In genomic region chr3:129101370-129102138, GRCh38 we compare ENCODE assay signal across 22 cellular contexts. TPM values are rescaled to one million over a fixed set of nuclear protein-coding genes. Genes with fewer than 3 reads are reported as not detected.
DNase-seq lines count a peak whose midpoint lies in the region; ATAC-seq, FAIRE-seq and TF ChIP-seq lines count a peak whose summit lies in the region.
"Had no signal": no experiment of that assay in that cellular context is flagged by ENCODE, and none has a peak within 500 bp of the region (broad histone marks: within the 10 kb centered on the region; RNA-seq: fewer than 3 reads in every experiment).

No MANE protein-coding gene starts in this region.

- BruUV-seq in A673 (replicated peaks; lab: Mats Ljungman, UMichigan) = no TSS peak

- POLR2A ChIA-PET in A673 (lab: Charles Lee; ENCODE audit: low non-redundant PET) = interaction anchor here (0.6 kb wide), 1 partner anchor 21 kb away, joined by 4 read pairs; no protein-coding TSS in a partner anchor

- H3K27me3 ChIP-seq in left ventricle myocardium inferior (ENCODE audit: low read depth) (no peaks in the 10 kb centered on the region), A673 (replicated peaks; ENCODE audit: insufficient read depth, low read depth, low read length, poor library complexity) (no peaks in the 10 kb centered on the region)
- H3K27me3 ChIP-seq: Peyer's patch, spleen, stomach, uterus had no signal

- peaks cover 34% of the 10 kb centered on the region for H3K36me3 Mint-ChIP-seq in activated naive CD4-positive, alpha-beta T cell treated with anti-CD3 and anti-CD28 coated beads, Interleukin-2, amount 10 ng/mL, durations not matched to agents 7 days and 5 days
- peaks cover 11 to 36% of the 10 kb centered on the region in 2 donors for H3K36me3 Mint-ChIP-seq in activated naive CD4-positive, alpha-beta T cell treated with anti-CD3 and anti-CD28 coated beads, Interleukin-2, amount 50 U/mL, for 72 hours

- peaks cover 49% of the 10 kb centered on the region for H3K4me1 Mint-ChIP-seq in activated naive CD4-positive, alpha-beta T cell treated with anti-CD3 and anti-CD28 coated beads, Interleukin-2, amount 10 ng/mL, durations not matched to agents 7 days and 5 days
- H3K4me1 Mint-ChIP-seq in stimulated activated naive CD8-positive, alpha-beta T cell treated with anti-CD3 and anti-CD28 coated beads, Interleukin-15, amount 100 ng/mL, for 72 hours = peaks cover 93% of the 10 kb centered on the region
- H3K4me1 Mint-ChIP-seq: IgD-negative memory B cell had no signal

- intact Hi-C loops in left ventricle myocardium inferior (cut with micrococcal nuclease) (no loop called here), A673 (cut with micrococcal nuclease; ENCODE audit: unreplicated experiment) (no loop called here)

- TF ChIP-seq CTCF in left ventricle myocardium inferior (IDR thresholded peaks at IDR 0.05; ENCODE audit: borderline replicate concordance) (no peak), A673 (conservative IDR thresholded peaks at IDR 0.05; ENCODE audit: low read depth, low read length) (no peak)

- H3K4me3 ChIP-seq in left ventricle myocardium inferior (no peak overlapping the region), A673 (ENCODE audit: low read depth, low read length, poor library complexity, severe bottlenecking) (no peak overlapping the region)
- H3K4me3 ChIP-seq: Peyer's patch, spleen, stomach, uterus had no signal

- H3K4me1 ChIP-seq in left ventricle myocardium inferior (peaks cover 25% of the 10 kb centered on the region), A673 (ENCODE audit: insufficient read depth, low read length, poor library complexity, severe bottlenecking) (no peaks in the 10 kb centered on the region)
- H3K4me1 ChIP-seq: parathyroid adenoma, Peyer's patch, uterus had no signal

- peak overlapping the region; percentile 38 for H3K27ac ChIP-seq in left ventricle myocardium inferior (replicated peaks)
- no peak overlapping the region for H3K27ac ChIP-seq in A673 (ENCODE audit: low read depth, low read length, poor library complexity, severe bottlenecking)
- H3K27ac ChIP-seq: parathyroid adenoma, Peyer's patch, spleen, stomach, uterus, VCaP had no signal

- H3K27me3 Mint-ChIP-seq in activated naive CD4-positive, alpha-beta T cell treated with anti-CD3 and anti-CD28 coated beads, Interleukin-2, amount 10 ng/mL, durations not matched to agents 7 days and 5 days = no peaks in the 10 kb centered on the region
- H3K27me3 Mint-ChIP-seq in stimulated activated naive CD8-positive, alpha-beta T cell treated with anti-CD3 and anti-CD28 coated beads, Interleukin-15, amount 100 ng/mL, for 72 hours = no peaks in the 10 kb centered on the region
- H3K27me3 Mint-ChIP-seq: dendritic cell treated with granulocyte-macrophage colony-stimulating factor and Interleukin-4, amounts not matched to agents 40 ng/mL and 50 ng/mL, for 4 days; IgD-negative memory B cell had no signal

- H3K9me3 ChIP-seq in left ventricle myocardium inferior (replicated peaks) (no peaks in the 10 kb centered on the region), A673 (ENCODE audit: low read depth, low read length, poor library complexity, severe bottlenecking) (no peaks in the 10 kb centered on the region)
- H3K9me3 ChIP-seq: Peyer's patch, spleen, stomach, uterus had no signal

- H3K4me3 Mint-ChIP-seq in activated naive CD4-positive, alpha-beta T cell treated with anti-CD3 and anti-CD28 coated beads, Interleukin-2, amount 10 ng/mL, durations not matched to agents 7 days and 5 days = no peak overlapping the region
- H3K4me3 Mint-ChIP-seq in stimulated activated naive CD8-positive, alpha-beta T cell treated with anti-CD3 and anti-CD28 coated beads, Interleukin-15, amount 100 ng/mL, for 72 hours = peak overlapping the region in 1 of 2 donors; percentile 36
- H3K4me3 Mint-ChIP-seq: dendritic cell treated with granulocyte-macrophage colony-stimulating factor and Interleukin-4, amounts not matched to agents 40 ng/mL and 50 ng/mL, for 4 days; IgD-negative memory B cell had no signal

- H3K36me3 ChIP-seq in left ventricle myocardium inferior (no peaks in the 10 kb centered on the region), A673 (ENCODE audit: insufficient read depth, low read length, poor library complexity, severe bottlenecking) (no peaks in the 10 kb centered on the region)
- H3K36me3 ChIP-seq: uterus had no signal

- no peak for FAIRE-seq in GM19239 (lab: Jason Lieb, UNC)

- ATAC-seq in activated naive CD4-positive, alpha-beta T cell treated with anti-CD3 and anti-CD28 coated beads, Interleukin-2, amount 50 U/mL, for 72 hours = no peak
- no peak for ATAC-seq in stimulated activated naive CD8-positive, alpha-beta T cell treated with anti-CD3 and anti-CD28 coated beads, Interleukin-15, amount 100 ng/mL, for 72 hours
- no peak for ATAC-seq in HG02588 (IDR thresholded peaks at IDR 0.05; ENCODE audit: unreplicated experiment)
- ATAC-seq: HCT116 had no signal

- CTCF ChIA-PET in activated naive CD4-positive, alpha-beta T cell treated with anti-CD3 and anti-CD28 coated beads, Interleukin-2, amount 10 ng/mL, durations not matched to agents 7 days and 5 days (lab: Charles Lee) = interaction anchor here (1.3 kb wide), 1 partner anchor 131 kb away, joined by 3 read pairs; no protein-coding TSS in a partner anchor
- CTCF ChIA-PET in A673 (lab: Charles Lee) = no interaction called here

- H3K9me3 Mint-ChIP-seq in activated naive CD4-positive, alpha-beta T cell treated with anti-CD3 and anti-CD28 coated beads, Interleukin-2, amount 10 ng/mL, durations not matched to agents 7 days and 5 days = no peaks in the 10 kb centered on the region
- H3K9me3 Mint-ChIP-seq in activated naive CD4-positive, alpha-beta T cell treated with anti-CD3 and anti-CD28 coated beads, Interleukin-2, amount 50 U/mL, for 72 hours = peaks cover 0 to 4% of the 10 kb centered on the region in 2 donors
- H3K9me3 Mint-ChIP-seq in stimulated activated naive CD8-positive, alpha-beta T cell treated with anti-CD3 and anti-CD28 coated beads, Interleukin-15, amount 100 ng/mL, for 72 hours = no peaks in the 10 kb centered on the region
- H3K9me3 Mint-ChIP-seq: dendritic cell treated with granulocyte-macrophage colony-stimulating factor and Interleukin-4, amounts not matched to agents 40 ng/mL and 50 ng/mL, for 4 days had no signal

- H3K27ac Mint-ChIP-seq in activated naive CD4-positive, alpha-beta T cell treated with anti-CD3 and anti-CD28 coated beads, Interleukin-2, amount 10 ng/mL, durations not matched to agents 7 days and 5 days = peak overlapping the region; percentile 38
- H3K27ac Mint-ChIP-seq in activated naive CD4-positive, alpha-beta T cell treated with anti-CD3 and anti-CD28 coated beads, Interleukin-2, amount 50 U/mL, for 72 hours = peak overlapping the region; percentile 74 to 78
- peak overlapping the region; percentile 30 to 88 for H3K27ac Mint-ChIP-seq in stimulated activated naive CD8-positive, alpha-beta T cell treated with anti-CD3 and anti-CD28 coated beads, Interleukin-15, amount 100 ng/mL, for 72 hours
- H3K27ac Mint-ChIP-seq: dendritic cell treated with granulocyte-macrophage colony-stimulating factor and Interleukin-4, amounts not matched to agents 40 ng/mL and 50 ng/mL, for 4 days had no signal

- DNase-seq in activated naive CD4-positive, alpha-beta T cell treated with anti-CD3 and anti-CD28 coated beads, Interleukin-2, amount 10 ng/mL, durations not matched to agents 7 days and 5 days = no peak
- DNase-seq in activated naive CD4-positive, alpha-beta T cell treated with Interleukin-2 at 50 U/mL for 16 hours = no peak
- no peak for DNase-seq in activated naive CD4-positive, alpha-beta T cell treated with anti-CD3 and anti-CD28 coated beads, Interleukin-2, amount 50 U/mL, for 72 hours (ENCODE audit: low spot score in 2 of 2)
- no peak for DNase-seq in left ventricle myocardium inferior
- DNase-seq in stimulated activated naive CD8-positive, alpha-beta T cell treated with anti-CD3 and anti-CD28 coated beads, Interleukin-15, amount 100 ng/mL, for 72 hours = no peak
- DNase-seq in GM19239 (ENCODE audit: insufficient read length, low spot score) = no peak
- no peak for DNase-seq in A673 (ENCODE audit: low spot score)
- DNase-seq: activated CD8-positive, alpha-beta memory T cell treated with anti-CD3 and anti-CD28 coated beads, Interleukin-2, amount 50 U/mL, for 4 hours; Calu3; GF-D8; NCI-H2107; NCI-H69; Peyer's patch; spleen; stomach; uterus had no signal

RNA-seq across cellular contexts. Expression of gene RAB43, which starts 20.1 kb away (rescaled TPM):
- total RNA-seq in activated naive CD4-positive, alpha-beta T cell treated with anti-CD3 and anti-CD28 coated beads, Interleukin-2, amount 50 U/mL, for 72 hours = 10 to 100 TPM; 57.4 to 64.1 TPM
- total RNA-seq in left ventricle myocardium inferior (3.3 TPM), A673 (2021) (2.9 and 7.3 TPM in 2 replicates)

RNA-seq across cellular contexts. Expression of gene GP9, which starts 41.0 kb away (rescaled TPM):
- total RNA-seq in activated naive CD4-positive, alpha-beta T cell treated with anti-CD3 and anti-CD28 coated beads, Interleukin-2, amount 50 U/mL, for 72 hours = not detected
- not detected for total RNA-seq in left ventricle myocardium inferior
- total RNA-seq in A673 (2021) = not detected in 2 replicates
- total RNA-seq: Calu3, Peyer's patch, stomach had no signal

RNA-seq across cellular contexts. Expression of gene ISY1, which starts 59.3 kb away (rescaled TPM):
- total RNA-seq in activated naive CD4-positive, alpha-beta T cell treated with anti-CD3 and anti-CD28 coated beads, Interleukin-2, amount 50 U/mL, for 72 hours = 10 to 100 TPM; 69.9 to 84.0 TPM
- total RNA-seq in left ventricle myocardium inferior (21.3 TPM), A673 (2021) (46.2 and 49.8 TPM in 2 replicates)
